In the genomic region with DNA sequence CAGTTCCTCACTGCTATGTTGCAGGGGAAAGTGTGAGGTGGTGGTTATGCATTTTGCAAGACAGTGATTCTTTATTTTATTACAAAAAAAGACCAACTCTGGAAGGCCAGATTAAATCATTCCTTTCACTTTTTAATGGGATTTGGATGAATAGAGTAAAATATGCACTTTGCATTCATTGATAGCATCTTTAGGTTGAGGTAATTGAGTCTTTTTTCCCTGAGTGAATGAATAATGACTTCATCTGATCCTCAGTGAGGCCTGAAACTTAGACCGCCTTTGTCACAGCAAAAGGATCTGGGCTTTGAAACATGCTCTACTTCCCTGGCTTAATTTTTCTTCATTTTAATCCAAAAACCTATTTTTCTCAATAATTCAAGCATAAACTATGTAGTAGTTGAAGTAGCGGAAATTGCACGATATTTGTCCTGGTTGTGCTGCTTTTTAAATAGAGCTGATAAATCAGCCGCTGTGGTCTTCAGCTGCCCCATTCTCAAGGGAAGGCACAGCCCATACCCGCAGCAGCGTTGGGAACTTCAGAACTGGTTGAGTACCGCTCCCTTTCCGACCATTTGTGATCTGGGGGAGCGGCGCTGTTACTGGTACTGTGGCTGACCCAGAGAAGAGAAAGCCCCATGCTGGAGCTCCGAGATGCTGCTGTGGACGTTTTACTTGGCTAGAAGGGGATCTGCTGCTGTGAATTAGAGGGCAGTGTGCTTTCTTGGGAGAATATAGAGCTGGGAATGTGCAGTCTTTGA, we compare ENCODE assay signal across 17 cellular contexts.
DNase-seq lines count a peak whose midpoint lies in the region; ATAC-seq and TF ChIP-seq lines count a peak whose summit lies in the region.
"Had no signal": no experiment of that assay in that cellular context is flagged by ENCODE, and none has a peak within 500 bp of the region (broad histone marks: within the 10 kb centered on the region; RNA-seq: fewer than 3 reads in every experiment).

No MANE protein-coding gene starts in this region.

- no peak overlapping the region for H3K23ac ChIP-seq in trophoblast cell (ENCODE audit: low read length)

- H3K79me1 ChIP-seq in trophoblast cell (ENCODE audit: low read length) = no peaks in the 10 kb centered on the region

- no peak overlapping the region for H3K9ac ChIP-seq in trophoblast cell (ENCODE audit: low read length)

- no peak overlapping the region for H2BK120ac ChIP-seq in trophoblast cell (ENCODE audit: insufficient read depth, low read length, poor library complexity)

- no peak overlapping the region for H2BK12ac ChIP-seq in trophoblast cell (ENCODE audit: low read length)

- TF ChIP-seq CTCF in BE2C (IDR thresholded peaks at IDR 0.05; ENCODE audit: low read depth, low read length) (no peak), gastroesophageal sphincter (IDR thresholded peaks at IDR 0.05) (no peak), omental fat pad (IDR thresholded peaks at IDR 0.05) (no peak)

- H3K79me2 ChIP-seq in trophoblast cell (ENCODE audit: control insufficient read depth, insufficient read depth, low read length, poor library complexity) = no peaks in the 10 kb centered on the region

- no peak for TF ChIP-seq POLR2A in gastroesophageal sphincter (IDR thresholded peaks at IDR 0.05)

- 78 to 95% methylated on average over 8 to 10 of the region's 12 CpGs for WGBS in gastroesophageal sphincter (ENCODE audit: low coverage in 1 of 2), 2 donors
- no CpG with 5 or more reads among the region's 12 CpGs for WGBS in trophoblast cell (ENCODE audit: extremely low coverage, insufficient coverage, insufficient read length)

- no peak for TF ChIP-seq EP300 in gastroesophageal sphincter (IDR thresholded peaks at IDR 0.05)

- H3K36me3 ChIP-seq in BE2C = no peaks in the 10 kb centered on the region
- H3K36me3 ChIP-seq in gastroesophageal sphincter = peaks cover 0 to 27% of the 10 kb centered on the region in 2 donors
- H3K36me3 ChIP-seq in trophoblast cell (ENCODE audit: control insufficient read depth in 1 of 2, insufficient read depth in 2 of 2, low read length in 2 of 2) = peaks cover 0 to 4% of the 10 kb centered on the region in 2 experiments

- no peaks in the 10 kb centered on the region for H3K27me3 ChIP-seq in BE2C
- H3K27me3 ChIP-seq in gastroesophageal sphincter = no peaks in the 10 kb centered on the region
- H3K27me3 ChIP-seq in trophoblast cell (ENCODE audit: insufficient read depth, low read length) = no peaks in the 10 kb centered on the region

- no peak overlapping the region for H3K4me2 ChIP-seq in trophoblast cell (ENCODE audit: low read length)
- H3K4me2 ChIP-seq: A549 had no signal

- H3K4me1 ChIP-seq in BE2C (peaks cover 3% of the 10 kb centered on the region; the same call in 1 of the 2 replicates), gastroesophageal sphincter (peaks cover 0 to 8% (median 0%) of the 10 kb centered on the region in 3 donors), trophoblast cell (ENCODE audit: control insufficient read depth in 1 of 2, insufficient read depth in 2 of 2, low read length in 2 of 2) (no peaks in the 10 kb centered on the region)

- no peak overlapping the region; the same call in 1 of the 2 replicates for H3K4me3 ChIP-seq in BE2C (ENCODE audit: low read depth, low read length)
- no peak overlapping the region for H3K4me3 ChIP-seq in gastroesophageal sphincter
- no peak overlapping the region for H3K4me3 ChIP-seq in trophoblast cell (ENCODE audit: low read depth, low read length)
- H3K4me3 ChIP-seq: A549 had no signal

- no peak overlapping the region for H2AK5ac ChIP-seq in trophoblast cell (ENCODE audit: low read length)

- no peaks in the 10 kb centered on the region for H3K9me3 ChIP-seq in BE2C
- no peaks in the 10 kb centered on the region for H3K9me3 ChIP-seq in gastroesophageal sphincter
- no peaks in the 10 kb centered on the region for H3K9me3 ChIP-seq in trophoblast cell (ENCODE audit: insufficient read depth, low read depth, low read length)
- H3K9me3 ChIP-seq: A549 had no signal

- H4K91ac ChIP-seq in trophoblast cell (ENCODE audit: low read depth, low read length) = no peak overlapping the region

- DNase-seq in BE2C (peak; percentile 12), SK-N-DZ (ENCODE audit: low spot score) (peak; percentile 71), trophoblast cell (no peak), GDM1 (lab: John Stamatoyannopoulos, UW) (no peak), glomerular visceral epithelial cell (ENCODE audit: extremely low spot score) (no peak), omental fat pad (ENCODE audit: low spot score) (no peak)
- DNase-seq: COR-L47, DMS153, Kasumi-1, MM.1S, NCI-H1092 treated with DMSO at 0.1 percent for 48 hours, NCI-H2081 treated with DMSO at 0.1 percent for 48 hours, NCI-H524 had no signal

- H4K8ac ChIP-seq in trophoblast cell (ENCODE audit: low read depth, low read length) = no peak overlapping the region

- no peak overlapping the region for H2AFZ ChIP-seq in trophoblast cell (ENCODE audit: insufficient read depth, low read length, poor library complexity)

- H3K18ac ChIP-seq in trophoblast cell (ENCODE audit: low read length) = no peak overlapping the region

- H3K27ac ChIP-seq in gastroesophageal sphincter (peak overlapping the region in 3 of 4 donors; percentile 8 to 19 (median 12)), trophoblast cell (ENCODE audit: low read depth, low read length) (no peak overlapping the region)
- H3K27ac ChIP-seq: A549, HL-60 had no signal

- H4K12ac ChIP-seq in trophoblast cell (ENCODE audit: low read depth, low read length) = peak overlapping the region; percentile 47

- no peak overlapping the region for H3K14ac ChIP-seq in trophoblast cell (ENCODE audit: low read length)

- no peak overlapping the region for H3K4ac ChIP-seq in trophoblast cell (ENCODE audit: low read depth, low read length)

- no peak overlapping the region for H2BK5ac ChIP-seq in trophoblast cell (ENCODE audit: low read depth, low read length, poor library complexity)

- ATAC-seq in gastroesophageal sphincter (no peak), esophagus mucosa (no peak), omental fat pad (ENCODE audit: low FRiP score) (no peak)
- ATAC-seq: A549 had no signal

Comparison
In these comparisons a context has a peak if more than half of its experiments do, and no peak if none do; other contexts are left out.
1. DNase-seq: peak in BE2C (single experiment) and SK-N-DZ (single experiment); none in trophoblast cell (0 of 2), GDM1 (single experiment), glomerular visceral epithelial cell (single experiment) and omental fat pad (single experiment).